8 cellular contexts compared by ENCODE assay signal in the genomic region with DNA sequence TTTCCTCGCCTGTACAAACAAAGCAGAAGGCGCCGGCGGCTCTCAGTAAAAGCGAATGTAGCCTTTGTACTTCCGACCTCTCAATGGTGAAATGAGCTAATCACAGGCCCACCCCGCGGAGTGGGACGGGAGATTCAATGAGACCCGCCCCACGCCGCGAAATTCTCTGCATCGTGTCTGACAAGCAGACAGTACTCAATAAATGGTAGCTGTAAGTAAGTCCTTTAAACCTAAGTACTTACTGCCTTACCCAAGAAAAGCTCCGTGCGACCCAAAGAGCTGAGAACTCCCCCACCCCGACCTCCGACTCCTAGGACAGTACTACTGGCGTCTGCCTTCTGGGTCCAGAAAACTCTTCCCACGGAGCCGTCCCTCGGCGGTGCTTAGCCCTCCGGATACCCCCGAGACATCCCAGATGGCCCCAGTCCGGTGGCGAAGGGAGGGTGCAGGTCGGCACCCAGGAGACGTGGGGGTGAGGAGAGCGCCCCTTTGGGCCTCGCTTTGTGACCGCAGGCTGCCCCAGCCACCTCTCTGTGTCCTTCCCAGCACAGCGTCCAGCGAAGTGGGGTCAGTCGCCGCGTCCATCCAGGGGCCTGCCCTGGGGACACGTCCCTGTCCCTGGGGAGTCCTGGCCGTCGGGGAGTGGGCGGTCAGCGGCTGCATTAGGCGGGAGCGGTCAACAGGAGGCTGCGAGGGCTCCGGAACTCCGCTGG. TPM values are rescaled to one million over a fixed set of nuclear protein-coding genes. Genes with fewer than 3 reads are reported as not detected.
DNase-seq lines count a peak whose midpoint lies in the region; ATAC-seq and TF ChIP-seq lines count a peak whose summit lies in the region.

No MANE protein-coding gene starts in this region.

- peak in 1 of 2 donors; percentile 34 for DNase-seq in cardiac muscle cell (ENCODE audit: low read depth in 1 of 2, low spot score in 1 of 2)
- DNase-seq in left ventricle myocardium superior = no peak
- DNase-seq in coronary artery (ENCODE audit: low spot score) = peak; percentile 73
- peak; percentile 44 for DNase-seq in ureter (ENCODE audit: low spot score)
- no peak for DNase-seq in activated CD4-positive, CD25-positive, alpha-beta regulatory T cell treated with anti-CD3 and anti-CD28 coated beads, Interleukin-2, amount 50 U/mL, for 72 hours
- no peak for DNase-seq in GM19238 (ENCODE audit: insufficient read length, low spot score)

- peak overlapping the region in 1 of 2 donors; percentile 17 for H3K9ac ChIP-seq in mucosa of rectum (ENCODE audit: low read depth in 1 of 2, low read length in 2 of 2)

- intact Hi-C loops in left ventricle myocardium superior (cut with micrococcal nuclease) = loop anchor here (5.0 to 10.0 kb wide), 2 partner anchors 71 to 704 kb away; no protein-coding TSS in a partner anchor

- H3K27ac ChIP-seq in cardiac muscle cell (no peak overlapping the region), coronary artery (peak overlapping the region in 1 of 2 donors; percentile 9), mucosa of rectum (ENCODE audit: low read depth in 2 of 2, low read length in 2 of 2) (peak overlapping the region in 1 of 2 donors; percentile 23)

- no peaks in the 10 kb centered on the region for H3K9me3 ChIP-seq in cardiac muscle cell (ENCODE audit: low read depth)
- H3K9me3 ChIP-seq in mucosa of rectum (ENCODE audit: control insufficient read depth in 2 of 2, low read length in 2 of 2) = no peaks in the 10 kb centered on the region

- H3K36me3 ChIP-seq in cardiac muscle cell (no peaks in the 10 kb centered on the region), mucosa of rectum (ENCODE audit: control insufficient read depth in 2 of 2, insufficient read depth in 2 of 2, low read length in 2 of 2) (no peaks in the 10 kb centered on the region)

- TF ChIP-seq CTCF in cardiac muscle cell (IDR thresholded peaks at IDR 0.05; ENCODE audit: low read depth, low read length) (no peak), coronary artery (IDR thresholded peaks at IDR 0.05) (no peak)

- H3K27me3 ChIP-seq in cardiac muscle cell = peaks cover 28% of the 10 kb centered on the region
- peaks cover 5 to 10% of the 10 kb centered on the region in 2 donors for H3K27me3 ChIP-seq in mucosa of rectum (ENCODE audit: control insufficient read depth in 2 of 2, insufficient read depth in 2 of 2, low read length in 2 of 2)

- peak overlapping the region; percentile 40 for H3K4me3 ChIP-seq in cardiac muscle cell
- peak overlapping the region; percentile 90 for H3K4me3 ChIP-seq in coronary artery
- H3K4me3 ChIP-seq in mucosa of rectum (ENCODE audit: low read length in 2 of 2) = peak overlapping the region; percentile 37 to 43

- H3K4me1 ChIP-seq in cardiac muscle cell (ENCODE audit: low read depth) (peaks cover 21% of the 10 kb centered on the region), mucosa of rectum (ENCODE audit: control insufficient read depth in 2 of 2, insufficient read depth in 2 of 2, low read length in 2 of 2) (peaks cover 0 to 2% of the 10 kb centered on the region in 2 donors)

- ATAC-seq in left ventricle myocardium superior (no peak), HG02588 (IDR thresholded peaks at IDR 0.05; ENCODE audit: unreplicated experiment) (no peak)

RNA-seq across cellular contexts. Expression of a gene that starts 1.0 kb away (rescaled TPM):
- total RNA-seq in cardiac muscle cell (26.3 and 68.9 TPM in 2 replicates), left ventricle myocardium superior (136 TPM), ureter (73.1 TPM)
- 10.1 and 30.6 TPM in 2 replicates for polyA plus RNA-seq in cardiac muscle cell

Comparison
In these comparisons a context has a peak if more than half of its experiments do, and no peak if none do; other contexts are left out.
1. DNase-seq: peak in coronary artery (single experiment) and ureter (single experiment); none in left ventricle myocardium superior (single experiment), activated CD4-positive, CD25-positive, alpha-beta regulatory T cell treated with anti-CD3 and anti-CD28 coated beads, Interleukin-2, amount 50 U/mL, for 72 hours (single experiment) and GM19238 (single experiment).
2. H3K4me3 ChIP-seq: peak in every context shown above with its lines; median percentile 90 in coronary artery; 40 in cardiac muscle cell; 40 in mucosa of rectum.